In genomic region chr9:68690088-68690487, GRCh38 we compare ENCODE assay signal across 1 cellular context.
TF ChIP-seq lines count a peak whose summit lies in the region.

No MANE protein-coding gene starts in this region.

TF ChIP-seq in H1, 55 proteins besides CTCF, POLR2A, EP300 and RAD21 (continued from another document):
- TF ChIP-seq, protein P1, sequence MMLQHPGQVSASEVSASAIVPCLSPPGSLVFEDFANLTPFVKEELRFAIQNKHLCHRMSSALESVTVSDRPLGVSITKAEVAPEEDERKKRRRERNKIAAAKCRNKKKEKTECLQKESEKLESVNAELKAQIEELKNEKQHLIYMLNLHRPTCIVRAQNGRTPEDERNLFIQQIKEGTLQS (IDR thresholded peaks at IDR 0.05; ENCODE audit: insufficient read depth, low read depth, low read length) = 0 out of 2 replicates have a peak, but pooled peaks have one; percentile 2
- TF ChIP-seq NANOG (IDR thresholded peaks at IDR 0.05; ENCODE audit: insufficient read depth, low read depth, low read length, poor library complexity, severe bottlenecking) (no peak), MAFK (IDR thresholded peaks at IDR 0.05; ENCODE audit: low read depth, low read length) (no peak)
TF ChIP-seq in H1: peak in this region for 3.
